1 cellular context compared by ENCODE assay signal in the genomic region with DNA sequence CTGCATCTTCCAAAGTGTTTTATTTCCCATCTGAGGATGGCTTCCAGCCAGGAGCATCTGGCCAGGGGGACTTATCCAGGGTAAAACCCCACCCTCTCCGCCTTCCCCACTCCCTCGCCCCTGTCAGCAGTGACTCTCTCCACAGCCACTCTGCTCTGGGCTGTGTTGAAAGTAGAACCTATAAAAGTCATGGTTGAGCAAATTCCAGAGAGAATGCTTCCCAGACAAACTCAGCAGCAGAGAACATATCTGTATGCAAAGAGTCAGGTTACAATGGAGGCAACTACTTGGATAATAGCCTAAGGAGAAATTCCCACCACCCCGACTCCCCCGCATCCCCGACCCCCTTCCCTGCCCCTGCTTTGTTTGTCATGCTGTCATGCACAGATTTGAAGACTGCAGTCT.
TF ChIP-seq lines count a peak whose summit lies in the region.

No MANE protein-coding gene starts in this region.

TF ChIP-seq in SK-N-SH treated with all-trans-retinoic acid at 6 μM for 48 hours, 23 proteins besides CTCF, POLR2A, EP300 and RAD21 (continued from another document):
- TF ChIP-seq PATZ1 (CRISPR knock-in tag; IDR thresholded peaks at IDR 0.05; ENCODE audit: borderline replicate concordance) (no peak), ZNF565 (CRISPR knock-in tag; conservative IDR thresholded peaks at IDR 0.05; ENCODE audit: low read depth) (no peak)
